ENCODE assay signal across 1 cellular context in the genomic region with DNA sequence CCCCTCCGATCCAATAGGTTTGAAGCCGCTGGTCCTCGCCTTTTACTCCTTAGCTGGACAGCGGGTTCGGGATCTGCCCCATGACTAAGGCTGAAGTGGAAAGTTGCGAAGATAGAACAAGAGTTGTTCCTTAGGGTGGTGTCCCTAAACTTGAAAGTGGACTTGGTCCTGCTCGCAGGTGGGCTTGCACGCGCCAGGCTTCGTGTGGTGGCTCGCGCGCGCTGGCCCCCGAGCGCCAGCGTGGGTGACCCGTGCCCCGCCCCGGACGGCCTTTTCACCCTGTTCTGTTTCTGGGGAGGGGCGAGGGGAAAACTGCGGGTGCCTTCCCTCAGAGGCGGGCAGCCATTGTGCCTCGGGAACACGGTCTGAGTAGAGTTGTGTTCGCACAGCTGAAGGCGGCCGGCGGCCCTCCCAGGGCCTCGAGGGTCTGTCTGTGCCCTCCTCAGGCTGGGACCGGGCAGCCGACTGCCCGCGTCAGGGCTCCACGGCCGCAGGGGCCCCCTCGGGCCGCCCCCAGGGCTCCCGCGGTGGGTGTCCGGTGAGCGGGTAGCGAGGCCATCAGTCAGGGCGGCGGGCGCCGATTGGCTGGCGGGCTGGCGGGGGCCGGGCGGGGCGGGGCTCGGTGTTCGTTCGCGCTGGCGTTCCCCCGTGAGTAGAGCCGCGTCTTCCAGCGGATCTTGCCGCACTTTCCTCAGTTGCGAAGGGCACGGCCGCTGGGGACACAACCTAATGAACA.
TF ChIP-seq lines count a peak whose summit lies in the region.

No MANE protein-coding gene starts in this region.

TF ChIP-seq in HEK293, 187 proteins besides CTCF, POLR2A, EP300 and RAD21 (continued from another document and continues in another):
- TF ChIP-seq ZNF140 (tag by site-specific recombination; IDR thresholded peaks at IDR 0.05) (no peak), ZFP3 (tag by site-specific recombination; IDR thresholded peaks at IDR 0.05; ENCODE audit: low read depth) (no peak), ZNF155 (tag by site-specific recombination; IDR thresholded peaks at IDR 0.05) (no peak), ZNF501 (tag by site-specific recombination; IDR thresholded peaks at IDR 0.05) (peak; percentile 61; the same call in 1 of the 2 replicates), ZNF214 (tag by site-specific recombination; IDR thresholded peaks at IDR 0.05; ENCODE audit: borderline replicate concordance) (no peak), ZNF571 (tag by site-specific recombination; IDR thresholded peaks at IDR 0.05) (no peak), ZNF830 (tag by site-specific recombination; IDR thresholded peaks at IDR 0.05; ENCODE audit: low read depth) (no peak), ZNF785 (tag by site-specific recombination; IDR thresholded peaks at IDR 0.05) (no peak), ZNF423 (tag by site-specific recombination; IDR thresholded peaks at IDR 0.05) (no peak), ZNF548 (tag by site-specific recombination; IDR thresholded peaks at IDR 0.05) (no peak), ZNF121 (tag by site-specific recombination; IDR thresholded peaks at IDR 0.05) (no peak), ZNF792 (tag by site-specific recombination; IDR thresholded peaks at IDR 0.05) (no peak), ZNF473 (tag by site-specific recombination; IDR thresholded peaks at IDR 0.05) (no peak), ZNF664 (tag by site-specific recombination; IDR thresholded peaks at IDR 0.05) (no peak), ZNF311 (tag by site-specific recombination; IDR thresholded peaks at IDR 0.05; ENCODE audit: borderline replicate concordance) (no peak), ZNF585B (tag by site-specific recombination; IDR thresholded peaks at IDR 0.05) (no peak), ZNF24 (tag by site-specific recombination; IDR thresholded peaks at IDR 0.05) (no peak), ZNF530 (tag by site-specific recombination; IDR thresholded peaks at IDR 0.05; ENCODE audit: low read depth) (no peak), ZNF837 (tag by site-specific recombination; IDR thresholded peaks at IDR 0.05) (no peak), ZNF404 (tag by site-specific recombination; IDR thresholded peaks at IDR 0.05) (no peak), KLF10 (tag by site-specific recombination; IDR thresholded peaks at IDR 0.05) (no peak)
- TF ChIP-seq, protein P1, sequence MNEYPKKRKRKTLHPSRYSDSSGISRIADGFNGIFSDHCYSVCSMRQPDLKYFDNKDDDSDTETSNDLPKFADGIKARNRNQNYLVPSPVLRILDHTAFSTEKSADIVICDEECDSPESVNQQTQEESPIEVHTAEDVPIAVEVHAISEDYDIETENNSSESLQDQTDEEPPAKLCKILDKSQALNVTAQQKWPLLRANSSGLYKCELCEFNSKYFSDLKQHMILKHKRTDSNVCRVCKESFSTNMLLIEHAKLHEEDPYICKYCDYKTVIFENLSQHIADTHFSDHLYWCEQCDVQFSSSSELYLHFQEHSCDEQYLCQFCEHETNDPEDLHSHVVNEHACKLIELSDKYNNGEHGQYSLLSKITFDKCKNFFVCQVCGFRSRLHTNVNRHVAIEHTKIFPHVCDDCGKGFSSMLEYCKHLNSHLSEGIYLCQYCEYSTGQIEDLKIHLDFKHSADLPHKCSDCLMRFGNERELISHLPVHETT (tag by site-specific recombination; IDR thresholded peaks at IDR 0.05): no peak
- TF ChIP-seq, protein P2, sequence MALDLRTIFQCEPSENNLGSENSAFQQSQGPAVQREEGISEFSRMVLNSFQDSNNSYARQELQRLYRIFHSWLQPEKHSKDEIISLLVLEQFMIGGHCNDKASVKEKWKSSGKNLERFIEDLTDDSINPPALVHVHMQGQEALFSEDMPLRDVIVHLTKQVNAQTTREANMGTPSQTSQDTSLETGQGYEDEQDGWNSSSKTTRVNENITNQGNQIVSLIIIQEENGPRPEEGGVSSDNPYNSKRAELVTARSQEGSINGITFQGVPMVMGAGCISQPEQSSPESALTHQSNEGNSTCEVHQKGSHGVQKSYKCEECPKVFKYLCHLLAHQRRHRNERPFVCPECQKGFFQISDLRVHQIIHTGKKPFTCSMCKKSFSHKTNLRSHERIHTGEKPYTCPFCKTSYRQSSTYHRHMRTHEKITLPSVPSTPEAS (tag by site-specific recombination; IDR thresholded peaks at IDR 0.05): no peak
- TF ChIP-seq, protein P3, sequence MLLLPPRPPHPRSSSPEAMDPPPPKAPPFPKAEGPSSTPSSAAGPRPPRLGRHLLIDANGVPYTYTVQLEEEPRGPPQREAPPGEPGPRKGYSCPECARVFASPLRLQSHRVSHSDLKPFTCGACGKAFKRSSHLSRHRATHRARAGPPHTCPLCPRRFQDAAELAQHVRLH (tag by site-specific recombination; IDR thresholded peaks at IDR 0.05): no peak
- TF ChIP-seq, protein P4, sequence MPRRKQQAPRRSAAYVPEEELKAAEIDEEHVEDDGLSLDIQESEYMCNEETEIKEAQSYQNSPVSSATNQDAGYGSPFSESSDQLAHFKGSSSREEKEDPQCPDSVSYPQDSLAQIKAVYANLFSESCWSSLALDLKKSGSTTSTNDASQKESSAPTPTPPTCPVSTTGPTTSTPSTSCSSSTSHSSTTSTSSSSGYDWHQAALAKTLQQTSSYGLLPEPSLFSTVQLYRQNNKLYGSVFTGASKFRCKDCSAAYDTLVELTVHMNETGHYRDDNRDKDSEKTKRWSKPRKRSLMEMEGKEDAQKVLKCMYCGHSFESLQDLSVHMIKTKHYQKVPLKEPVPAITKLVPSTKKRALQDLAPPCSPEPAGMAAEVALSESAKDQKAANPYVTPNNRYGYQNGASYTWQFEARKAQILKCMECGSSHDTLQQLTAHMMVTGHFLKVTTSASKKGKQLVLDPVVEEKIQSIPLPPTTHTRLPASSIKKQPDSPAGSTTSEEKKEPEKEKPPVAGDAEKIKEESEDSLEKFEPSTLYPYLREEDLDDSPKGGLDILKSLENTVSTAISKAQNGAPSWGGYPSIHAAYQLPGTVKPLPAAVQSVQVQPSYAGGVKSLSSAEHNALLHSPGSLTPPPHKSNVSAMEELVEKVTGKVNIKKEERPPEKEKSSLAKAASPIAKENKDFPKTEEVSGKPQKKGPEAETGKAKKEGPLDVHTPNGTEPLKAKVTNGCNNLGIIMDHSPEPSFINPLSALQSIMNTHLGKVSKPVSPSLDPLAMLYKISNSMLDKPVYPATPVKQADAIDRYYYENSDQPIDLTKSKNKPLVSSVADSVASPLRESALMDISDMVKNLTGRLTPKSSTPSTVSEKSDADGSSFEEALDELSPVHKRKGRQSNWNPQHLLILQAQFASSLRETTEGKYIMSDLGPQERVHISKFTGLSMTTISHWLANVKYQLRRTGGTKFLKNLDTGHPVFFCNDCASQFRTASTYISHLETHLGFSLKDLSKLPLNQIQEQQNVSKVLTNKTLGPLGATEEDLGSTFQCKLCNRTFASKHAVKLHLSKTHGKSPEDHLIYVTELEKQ (tag by site-specific recombination; IDR thresholded peaks at IDR 0.05; ENCODE audit: borderline replicate concordance): no peak
- TF ChIP-seq, protein P5, sequence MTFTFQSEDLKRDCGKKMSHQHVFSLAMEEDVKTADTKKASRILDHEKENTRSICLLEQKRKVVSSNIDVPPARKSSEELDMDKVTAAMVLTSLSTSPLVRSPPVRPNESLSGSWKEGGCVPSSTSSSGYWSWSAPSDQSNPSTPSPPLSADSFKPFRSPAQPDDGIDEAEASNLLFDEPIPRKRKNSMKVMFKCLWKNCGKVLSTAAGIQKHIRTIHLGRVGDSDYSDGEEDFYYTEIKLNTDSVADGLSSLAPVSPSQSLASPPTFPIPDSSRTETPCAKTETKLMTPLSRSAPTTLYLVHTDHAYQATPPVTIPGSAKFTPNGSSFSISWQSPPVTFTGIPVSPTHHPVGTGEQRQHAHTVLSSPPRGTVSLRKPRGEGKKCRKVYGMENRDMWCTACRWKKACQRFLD (tag by site-specific recombination; IDR thresholded peaks at IDR 0.05): no peak
- TF ChIP-seq, protein P6, sequence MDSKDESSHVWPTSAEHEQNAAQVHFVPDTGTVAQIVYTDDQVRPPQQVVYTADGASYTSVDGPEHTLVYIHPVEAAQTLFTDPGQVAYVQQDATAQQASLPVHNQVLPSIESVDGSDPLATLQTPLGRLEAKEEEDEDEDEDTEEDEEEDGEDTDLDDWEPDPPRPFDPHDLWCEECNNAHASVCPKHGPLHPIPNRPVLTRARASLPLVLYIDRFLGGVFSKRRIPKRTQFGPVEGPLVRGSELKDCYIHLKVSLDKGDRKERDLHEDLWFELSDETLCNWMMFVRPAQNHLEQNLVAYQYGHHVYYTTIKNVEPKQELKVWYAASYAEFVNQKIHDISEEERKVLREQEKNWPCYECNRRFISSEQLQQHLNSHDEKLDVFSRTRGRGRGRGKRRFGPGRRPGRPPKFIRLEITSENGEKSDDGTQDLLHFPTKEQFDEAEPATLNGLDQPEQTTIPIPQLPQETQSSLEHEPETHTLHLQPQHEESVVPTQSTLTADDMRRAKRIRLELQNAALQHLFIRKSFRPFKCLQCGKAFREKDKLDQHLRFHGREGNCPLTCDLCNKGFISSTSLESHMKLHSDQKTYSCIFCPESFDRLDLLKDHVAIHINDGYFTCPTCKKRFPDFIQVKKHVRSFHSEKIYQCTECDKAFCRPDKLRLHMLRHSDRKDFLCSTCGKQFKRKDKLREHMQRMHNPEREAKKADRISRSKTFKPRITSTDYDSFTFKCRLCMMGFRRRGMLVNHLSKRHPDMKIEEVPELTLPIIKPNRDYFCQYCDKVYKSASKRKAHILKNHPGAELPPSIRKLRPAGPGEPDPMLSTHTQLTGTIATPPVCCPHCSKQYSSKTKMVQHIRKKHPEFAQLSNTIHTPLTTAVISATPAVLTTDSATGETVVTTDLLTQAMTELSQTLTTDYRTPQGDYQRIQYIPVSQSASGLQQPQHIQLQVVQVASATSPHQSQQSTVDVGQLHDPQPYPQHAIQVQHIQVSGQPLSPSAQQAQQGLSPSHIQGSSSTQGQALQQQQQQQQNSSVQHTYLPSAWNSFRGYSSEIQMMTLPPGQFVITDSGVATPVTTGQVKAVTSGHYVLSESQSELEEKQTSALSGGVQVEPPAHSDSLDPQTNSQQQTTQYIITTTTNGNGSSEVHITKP (tag by site-specific recombination; IDR thresholded peaks at IDR 0.05): no peak
- TF ChIP-seq, protein P7, sequence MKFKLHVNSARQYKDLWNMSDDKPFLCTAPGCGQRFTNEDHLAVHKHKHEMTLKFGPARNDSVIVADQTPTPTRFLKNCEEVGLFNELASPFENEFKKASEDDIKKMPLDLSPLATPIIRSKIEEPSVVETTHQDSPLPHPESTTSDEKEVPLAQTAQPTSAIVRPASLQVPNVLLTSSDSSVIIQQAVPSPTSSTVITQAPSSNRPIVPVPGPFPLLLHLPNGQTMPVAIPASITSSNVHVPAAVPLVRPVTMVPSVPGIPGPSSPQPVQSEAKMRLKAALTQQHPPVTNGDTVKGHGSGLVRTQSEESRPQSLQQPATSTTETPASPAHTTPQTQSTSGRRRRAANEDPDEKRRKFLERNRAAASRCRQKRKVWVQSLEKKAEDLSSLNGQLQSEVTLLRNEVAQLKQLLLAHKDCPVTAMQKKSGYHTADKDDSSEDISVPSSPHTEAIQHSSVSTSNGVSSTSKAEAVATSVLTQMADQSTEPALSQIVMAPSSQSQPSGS (tag by site-specific recombination; IDR thresholded peaks at IDR 0.05; ENCODE audit: low read depth): no peak
- TF ChIP-seq, protein P8, sequence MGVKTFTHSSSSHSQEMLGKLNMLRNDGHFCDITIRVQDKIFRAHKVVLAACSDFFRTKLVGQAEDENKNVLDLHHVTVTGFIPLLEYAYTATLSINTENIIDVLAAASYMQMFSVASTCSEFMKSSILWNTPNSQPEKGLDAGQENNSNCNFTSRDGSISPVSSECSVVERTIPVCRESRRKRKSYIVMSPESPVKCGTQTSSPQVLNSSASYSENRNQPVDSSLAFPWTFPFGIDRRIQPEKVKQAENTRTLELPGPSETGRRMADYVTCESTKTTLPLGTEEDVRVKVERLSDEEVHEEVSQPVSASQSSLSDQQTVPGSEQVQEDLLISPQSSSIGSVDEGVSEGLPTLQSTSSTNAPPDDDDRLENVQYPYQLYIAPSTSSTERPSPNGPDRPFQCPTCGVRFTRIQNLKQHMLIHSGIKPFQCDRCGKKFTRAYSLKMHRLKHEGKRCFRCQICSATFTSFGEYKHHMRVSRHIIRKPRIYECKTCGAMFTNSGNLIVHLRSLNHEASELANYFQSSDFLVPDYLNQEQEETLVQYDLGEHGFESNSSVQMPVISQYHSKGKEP (tag by site-specific recombination; IDR thresholded peaks at IDR 0.05): no peak
- TF ChIP-seq, protein P9, sequence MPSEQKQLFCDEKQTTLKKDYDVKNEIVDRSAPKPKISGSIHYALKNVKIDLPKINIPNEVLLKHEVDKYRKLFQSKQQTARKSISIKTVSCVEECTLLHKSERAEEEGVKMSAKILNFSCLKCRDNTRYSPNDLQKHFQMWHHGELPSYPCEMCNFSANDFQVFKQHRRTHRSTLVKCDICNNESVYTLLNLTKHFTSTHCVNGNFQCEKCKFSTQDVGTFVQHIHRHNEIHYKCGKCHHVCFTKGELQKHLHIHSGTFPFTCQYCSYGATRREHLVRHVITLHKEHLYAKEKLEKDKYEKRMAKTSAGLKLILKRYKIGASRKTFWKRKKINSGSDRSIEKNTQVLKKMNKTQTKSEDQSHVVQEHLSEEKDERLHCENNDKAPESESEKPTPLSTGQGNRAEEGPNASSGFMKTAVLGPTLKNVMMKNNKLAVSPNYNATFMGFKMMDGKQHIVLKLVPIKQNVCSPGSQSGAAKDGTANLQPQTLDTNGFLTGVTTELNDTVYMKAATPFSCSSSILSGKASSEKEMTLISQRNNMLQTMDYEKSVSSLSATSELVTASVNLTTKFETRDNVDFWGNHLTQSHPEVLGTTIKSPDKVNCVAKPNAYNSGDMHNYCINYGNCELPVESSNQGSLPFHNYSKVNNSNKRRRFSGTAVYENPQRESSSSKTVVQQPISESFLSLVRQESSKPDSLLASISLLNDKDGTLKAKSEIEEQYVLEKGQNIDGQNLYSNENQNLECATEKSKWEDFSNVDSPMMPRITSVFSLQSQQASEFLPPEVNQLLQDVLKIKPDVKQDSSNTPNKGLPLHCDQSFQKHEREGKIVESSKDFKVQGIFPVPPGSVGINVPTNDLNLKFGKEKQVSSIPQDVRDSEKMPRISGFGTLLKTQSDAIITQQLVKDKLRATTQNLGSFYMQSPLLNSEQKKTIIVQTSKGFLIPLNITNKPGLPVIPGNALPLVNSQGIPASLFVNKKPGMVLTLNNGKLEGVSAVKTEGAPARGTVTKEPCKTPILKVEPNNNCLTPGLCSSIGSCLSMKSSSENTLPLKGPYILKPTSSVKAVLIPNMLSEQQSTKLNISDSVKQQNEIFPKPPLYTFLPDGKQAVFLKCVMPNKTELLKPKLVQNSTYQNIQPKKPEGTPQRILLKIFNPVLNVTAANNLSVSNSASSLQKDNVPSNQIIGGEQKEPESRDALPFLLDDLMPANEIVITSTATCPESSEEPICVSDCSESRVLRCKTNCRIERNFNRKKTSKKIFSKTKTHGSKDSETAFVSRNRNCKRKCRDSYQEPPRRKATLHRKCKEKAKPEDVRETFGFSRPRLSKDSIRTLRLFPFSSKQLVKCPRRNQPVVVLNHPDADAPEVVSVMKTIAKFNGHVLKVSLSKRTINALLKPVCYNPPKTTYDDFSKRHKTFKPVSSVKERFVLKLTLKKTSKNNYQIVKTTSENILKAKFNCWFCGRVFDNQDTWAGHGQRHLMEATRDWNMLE (tag by site-specific recombination; conservative IDR thresholded peaks at IDR 0.05; ENCODE audit: low read depth): no peak
- TF ChIP-seq, protein P10, sequence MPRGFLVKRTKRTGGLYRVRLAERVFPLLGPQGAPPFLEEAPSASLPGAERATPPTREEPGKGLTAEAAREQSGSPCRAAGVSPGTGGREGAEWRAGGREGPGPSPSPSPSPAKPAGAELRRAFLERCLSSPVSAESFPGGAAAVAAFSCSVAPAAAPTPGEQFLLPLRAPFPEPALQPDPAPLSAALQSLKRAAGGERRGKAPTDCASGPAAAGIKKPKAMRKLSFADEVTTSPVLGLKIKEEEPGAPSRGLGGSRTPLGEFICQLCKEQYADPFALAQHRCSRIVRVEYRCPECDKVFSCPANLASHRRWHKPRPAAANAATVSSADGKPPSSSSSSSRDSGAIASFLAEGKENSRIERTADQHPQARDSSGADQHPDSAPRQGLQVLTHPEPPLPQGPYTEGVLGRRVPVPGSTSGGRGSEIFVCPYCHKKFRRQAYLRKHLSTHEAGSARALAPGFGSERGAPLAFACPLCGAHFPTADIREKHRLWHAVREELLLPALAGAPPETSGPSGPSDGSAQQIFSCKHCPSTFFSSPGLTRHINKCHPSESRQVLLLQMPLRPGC (tag by site-specific recombination; IDR thresholded peaks at IDR 0.05): no peak
